Comparison of ENCODE assay signal across 11 cellular contexts in genomic region chr5:41908374-41909079, GRCh38. TPM values are rescaled to one million over a fixed set of nuclear protein-coding genes. Genes with fewer than 3 reads are reported as not detected.
A peak's percentile ranks its signal among the peaks of the same experiment; 100 is the strongest.
DNase-seq lines count a peak whose midpoint lies in the region; ATAC-seq and TF ChIP-seq lines count a peak whose summit lies in the region.
"Had no signal": no experiment of that assay in that cellular context is flagged by ENCODE, and none has a peak within 500 bp of the region (broad histone marks: within the 10 kb centered on the region; RNA-seq: fewer than 3 reads in every experiment).

No MANE protein-coding gene starts in this region.

- peaks cover 15% of the 10 kb centered on the region for H3K36me3 Mint-ChIP-seq in chondrocyte (ENCODE audit: low read depth)
- peaks cover 12% of the 10 kb centered on the region for H3K36me3 Mint-ChIP-seq in neural crest cell (ENCODE audit: low read depth)

- H3K4me1 Mint-ChIP-seq in chondrocyte (ENCODE audit: low read depth) = peaks cover 43% of the 10 kb centered on the region
- H3K4me1 Mint-ChIP-seq in neural crest cell = peaks cover 31% of the 10 kb centered on the region

- no peaks in the 10 kb centered on the region for H3K27me3 Mint-ChIP-seq in chondrocyte (ENCODE audit: low read depth)
- H3K27me3 Mint-ChIP-seq in neural crest cell (ENCODE audit: low read depth) = peaks cover 4% of the 10 kb centered on the region

- H3K27ac Mint-ChIP-seq in chondrocyte (ENCODE audit: unreplicated experiment) (peak overlapping the region; percentile 85), neural crest cell (ENCODE audit: unreplicated experiment) (no peak overlapping the region)
- H3K27ac Mint-ChIP-seq: GM23338 had no signal

- DNase-seq in EL (peak; percentile 41), M059J (ENCODE audit: low read depth) (peak; percentile 74), chondrocyte (ENCODE audit: low spot score) (no peak), neural crest cell (ENCODE audit: low read depth, low spot score) (no peak), HuH-7.5 (ENCODE audit: low spot score) (no peak), G401 (ENCODE audit: low spot score) (no peak)
- DNase-seq: naive thymus-derived CD4-positive, alpha-beta T cell; NCI-H1105 had no signal

- in situ Hi-C loops in G401 (cut with HindIII; ENCODE audit: low sequenced_read_pairs) = no loop called here

- TF ChIP-seq CTCF in chondrocyte (IDR thresholded peaks at IDR 0.05) (no peak), neural crest cell (conservative IDR thresholded peaks at IDR 0.05) (no peak)

- no peaks in the 10 kb centered on the region for H3K9me3 Mint-ChIP-seq in chondrocyte (ENCODE audit: low read depth)
- H3K9me3 Mint-ChIP-seq in neural crest cell = no peaks in the 10 kb centered on the region
- H3K9me3 Mint-ChIP-seq: stimulated activated naive CD8-positive, alpha-beta T cell treated with anti-CD3 and anti-CD28 coated beads, Interleukin-15, Interleukin-2, amounts not matched to agents 100 ng/mL and 50 ng/mL, for 24 hours had no signal

- ATAC-seq in HG03095 (IDR thresholded peaks at IDR 0.05; ENCODE audit: unreplicated experiment) = no peak
- ATAC-seq: GM23338; naive thymus-derived CD4-positive, alpha-beta T cell had no signal

- H3K4me3 Mint-ChIP-seq in chondrocyte (ENCODE audit: unreplicated experiment) (no peak overlapping the region), neural crest cell (peak overlapping the region; percentile 50)
- H3K4me3 Mint-ChIP-seq: GM23338; naive thymus-derived CD4-positive, alpha-beta T cell; stimulated activated naive CD8-positive, alpha-beta T cell treated with anti-CD3 and anti-CD28 coated beads, Interleukin-15, Interleukin-2, amounts not matched to agents 100 ng/mL and 50 ng/mL, for 24 hours had no signal

RNA-seq across cellular contexts. Expression of gene RIMOC1, which starts 4.4 kb away (rescaled TPM):
- total RNA-seq in M059J (2014; rRNA removed; shearing (Covaris generic)) = 21.9 and 23.8 TPM in 2 replicates
- total RNA-seq in chondrocyte (35.9 to 41.0 TPM (median 38.9 TPM) in 3 replicates), neural crest cell (47.7 and 49.0 TPM in 2 replicates)
- total RNA-seq in G401 (2014; rRNA removed; shearing (Covaris generic)) = 5.4 and 9.4 TPM in 2 replicates

RNA-seq across cellular contexts. Expression of gene FBXO4, which starts 16.6 kb away (rescaled TPM):
- 7.1 and 12.1 TPM in 2 replicates for total RNA-seq in M059J (2014; rRNA removed; shearing (Covaris generic))
- total RNA-seq in chondrocyte (6.7 to 11.4 TPM (median 9.3 TPM) in 3 replicates), neural crest cell (9.1 and 10.1 TPM in 2 replicates)
- total RNA-seq in G401 (2014; rRNA removed; shearing (Covaris generic)) = 9.8 and 19.5 TPM in 2 replicates

RNA-seq across cellular contexts. Expression of gene OXCT1, which starts 38.3 kb away (rescaled TPM):
- 17.8 and 23.5 TPM in 2 replicates for total RNA-seq in M059J (2014; rRNA removed; shearing (Covaris generic))
- 44.6 to 96.2 TPM (median 46.1 TPM) in 3 replicates for total RNA-seq in chondrocyte
- total RNA-seq in neural crest cell = 30.2 and 33.0 TPM in 2 replicates
- 4.0 and 9.6 TPM in 2 replicates for total RNA-seq in G401 (2014; rRNA removed; shearing (Covaris generic))

Comparison
In these comparisons a context has a peak if more than half of its experiments do, and no peak if none do; other contexts are left out.
1. DNase-seq: peak in EL (single experiment) and M059J (single experiment); none in chondrocyte (single experiment), neural crest cell (single experiment), HuH-7.5 (single experiment) and G401 (single experiment).